ENCODE assay signal across 17 cellular contexts in the genomic region with DNA sequence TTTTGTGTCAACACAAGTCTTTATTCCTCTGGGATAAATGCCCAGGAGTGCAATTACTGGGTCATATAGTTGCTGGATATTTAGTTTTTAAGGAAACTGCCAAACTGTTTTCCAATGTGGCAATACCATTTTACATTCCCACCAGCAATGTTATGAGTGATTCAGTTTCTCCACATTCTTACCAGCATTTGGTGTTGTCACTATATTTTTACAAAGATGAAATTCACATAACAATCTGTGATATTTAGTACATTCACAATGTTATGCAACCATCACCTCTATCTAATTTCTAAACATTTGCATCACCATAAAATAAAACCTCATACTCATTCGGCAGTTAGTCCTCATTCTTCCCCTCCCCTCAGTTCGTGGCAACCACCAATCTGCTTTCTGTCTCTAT.
DNase-seq lines count a peak whose midpoint lies in the region; ATAC-seq and TF ChIP-seq lines count a peak whose summit lies in the region.
"Had no signal": no experiment of that assay in that cellular context is flagged by ENCODE, and none has a peak within 500 bp of the region (broad histone marks: within the 10 kb centered on the region; RNA-seq: fewer than 3 reads in every experiment).

No MANE protein-coding gene starts in this region.

- H4K91ac ChIP-seq in trophoblast cell (ENCODE audit: low read depth, low read length) = no peak overlapping the region

- H3K36me3 ChIP-seq in trophoblast cell (ENCODE audit: control insufficient read depth in 1 of 2, insufficient read depth in 2 of 2, low read length in 2 of 2) = no peaks in the 10 kb centered on the region
- H3K36me3 ChIP-seq: HAP-1 had no signal

- no peaks in the 10 kb centered on the region for H3K4me1 ChIP-seq in trophoblast cell (ENCODE audit: control insufficient read depth in 1 of 2, insufficient read depth in 2 of 2, low read length in 2 of 2)
- H3K4me1 ChIP-seq: A549, HAP-1 had no signal

- H4K12ac ChIP-seq in trophoblast cell (ENCODE audit: low read depth, low read length) = no peak overlapping the region

- ATAC-seq in HG02870 (IDR thresholded peaks at IDR 0.05; ENCODE audit: unreplicated experiment) = no peak
- ATAC-seq: A549 had no signal

- H2BK12ac ChIP-seq in trophoblast cell (ENCODE audit: low read length) = no peak overlapping the region

- no peak overlapping the region for H3K23ac ChIP-seq in trophoblast cell (ENCODE audit: low read length)

- H3K79me1 ChIP-seq in trophoblast cell (ENCODE audit: low read length) = no peaks in the 10 kb centered on the region

- no peak overlapping the region for H3K4ac ChIP-seq in trophoblast cell (ENCODE audit: low read depth, low read length)

- 100% methylated on average over 1 of the region's 2 CpGs for WGBS in trophoblast cell (ENCODE audit: extremely low coverage, insufficient coverage, insufficient read length)

- no peak overlapping the region for H2AK5ac ChIP-seq in trophoblast cell (ENCODE audit: low read length)

- no peak overlapping the region for H2BK120ac ChIP-seq in trophoblast cell (ENCODE audit: insufficient read depth, low read length, poor library complexity)

- no peak overlapping the region for H3K27ac ChIP-seq in trophoblast cell (ENCODE audit: low read depth, low read length)
- H3K27ac ChIP-seq: A549, PC-9 had no signal

- no peak overlapping the region for H3K18ac ChIP-seq in trophoblast cell (ENCODE audit: low read length)

- H3K27me3 ChIP-seq in trophoblast cell (ENCODE audit: insufficient read depth, low read length) = no peaks in the 10 kb centered on the region

- H2AFZ ChIP-seq in trophoblast cell (ENCODE audit: insufficient read depth, low read length, poor library complexity) = no peak overlapping the region
- H2AFZ ChIP-seq: PC-9 had no signal

- no peaks in the 10 kb centered on the region for H3K9me3 ChIP-seq in trophoblast cell (ENCODE audit: insufficient read depth, low read depth, low read length)
- H3K9me3 ChIP-seq: A549, HAP-1 had no signal

- no peak overlapping the region for H3K9ac ChIP-seq in trophoblast cell (ENCODE audit: low read length)

- no peak for TF ChIP-seq CTCF in AG10803 (conservative IDR thresholded peaks at IDR 0.05; ENCODE audit: low read length)

- H3K4me2 ChIP-seq in trophoblast cell (ENCODE audit: low read length) = no peak overlapping the region
- H3K4me2 ChIP-seq: A549, PC-9 had no signal

- H2BK5ac ChIP-seq in trophoblast cell (ENCODE audit: low read depth, low read length, poor library complexity) = no peak overlapping the region

- H3K14ac ChIP-seq in trophoblast cell (ENCODE audit: low read length) = no peak overlapping the region

- H4K8ac ChIP-seq in trophoblast cell (ENCODE audit: low read depth, low read length) = no peak overlapping the region

- DNase-seq in AG10803 (ENCODE audit: low read depth) = peak; percentile 65
- peak; percentile 22 for DNase-seq in LHCN-M2 (ENCODE audit: low read depth)
- DNase-seq in fibroblast of gingiva (ENCODE audit: low read depth) = peak; percentile 75
- peak; percentile 23 to 61 for DNase-seq in trophoblast cell
- DNase-seq in activated CD8-positive, alpha-beta memory T cell treated with anti-CD3 and anti-CD28 coated beads, Interleukin-2, amount 50 U/mL, for 48 hours = no peak
- no peak for DNase-seq in NCI-H1105 (lab: John Stamatoyannopoulos, UW)
- DNase-seq: AML-193, DND-41, KBM-7, NCI-H1417 treated with DMSO at 0.1 percent for 48 hours, NCI-H187 treated with DMSO at 0.1 percent for 48 hours, NCI-H226, NCI-H524, PC-9 had no signal

- H3K4me3 ChIP-seq in AG10803 (ENCODE audit: low read length) = no peak overlapping the region
- H3K4me3 ChIP-seq in trophoblast cell (ENCODE audit: low read depth, low read length) = no peak overlapping the region
- H3K4me3 ChIP-seq: A549, HAP-1, PC-9 had no signal

- no peaks in the 10 kb centered on the region for H3K79me2 ChIP-seq in trophoblast cell (ENCODE audit: control insufficient read depth, insufficient read depth, low read length, poor library complexity)

Comparison
In these comparisons a context has a peak if more than half of its experiments do, and no peak if none do; other contexts are left out.
1. DNase-seq: peak in AG10803 (single experiment), LHCN-M2 (single experiment), fibroblast of gingiva (single experiment) and trophoblast cell (2 of 2); none in activated CD8-positive, alpha-beta memory T cell treated with anti-CD3 and anti-CD28 coated beads, Interleukin-2, amount 50 U/mL, for 48 hours (single experiment) and NCI-H1105 (single experiment).